ENCODE assay signal across 15 cellular contexts in the genomic region with DNA sequence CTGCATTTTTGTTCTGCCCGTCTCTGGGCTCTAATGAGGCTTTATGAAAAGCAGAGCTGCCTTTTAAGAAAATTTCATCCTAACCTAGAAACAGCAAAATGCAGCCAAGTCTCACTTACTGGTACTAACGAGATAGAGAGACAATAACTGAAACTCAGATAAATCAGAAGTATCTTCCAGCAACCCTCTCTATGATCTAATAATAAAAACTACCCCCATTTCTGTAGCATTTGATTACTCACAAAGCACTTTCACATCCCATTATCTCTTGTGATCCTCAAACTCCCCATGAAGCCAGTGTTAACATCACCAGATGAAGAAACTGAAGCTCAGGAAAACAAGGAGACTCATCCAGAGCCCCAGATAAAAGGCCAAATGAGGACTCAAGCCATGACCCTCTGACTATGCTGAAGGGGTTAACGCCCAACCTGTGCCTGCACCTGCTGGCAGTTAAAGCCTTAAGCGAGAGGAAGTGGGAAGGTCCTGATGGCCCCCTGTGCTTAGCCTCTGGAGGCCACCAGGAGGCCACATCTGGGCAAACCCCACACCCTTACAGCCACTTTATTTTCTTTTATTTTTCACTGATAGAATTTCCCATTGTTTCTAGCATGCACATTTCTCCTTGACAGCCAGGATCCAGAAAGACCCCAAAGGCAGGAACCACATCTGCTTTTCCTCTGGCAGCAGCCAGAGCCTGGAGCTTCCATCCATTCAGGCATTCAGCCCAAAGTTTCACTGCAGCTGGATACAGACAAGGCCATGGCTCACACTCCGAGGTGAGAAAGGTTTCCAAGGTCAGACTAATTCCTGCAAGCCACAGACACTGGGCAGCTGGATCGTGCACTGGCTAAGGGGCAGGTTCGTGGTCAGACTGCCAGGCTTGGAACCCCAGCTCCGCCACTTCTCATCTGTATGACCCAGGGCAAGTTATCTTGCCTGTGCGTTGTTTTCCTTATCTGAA. TPM values are rescaled to one million over a fixed set of nuclear protein-coding genes. Genes with fewer than 3 reads are reported as not detected.
DNase-seq lines count a peak whose midpoint lies in the region; ATAC-seq and TF ChIP-seq lines count a peak whose summit lies in the region.
"Had no signal": no experiment of that assay in that cellular context is flagged by ENCODE, and none has a peak within 500 bp of the region (broad histone marks: within the 10 kb centered on the region; RNA-seq: fewer than 3 reads in every experiment).

No MANE protein-coding gene starts in this region.

- no peaks in the 10 kb centered on the region for H3K4me1 ChIP-seq in mucosa of descending colon (ENCODE audit: low read depth)

- H3K4me3 ChIP-seq in brain microvascular endothelial cell (ENCODE audit: low read depth, low read length) (no peak overlapping the region), neural cell (ENCODE audit: low read length) (no peak overlapping the region), mucosa of descending colon (no peak overlapping the region)
- H3K4me3 ChIP-seq: PC-9 had no signal

- no peak overlapping the region for H2AFZ ChIP-seq in neural cell (ENCODE audit: low read depth, low read length)
- H2AFZ ChIP-seq: PC-9 had no signal

- no peak overlapping the region for H3K9ac ChIP-seq in neural cell (ENCODE audit: low read length)

- TF ChIP-seq RAD21 in neural cell (conservative IDR thresholded peaks at IDR 0.05), result no peak

- H3K27me3 ChIP-seq in brain microvascular endothelial cell (replicated peaks) (no peaks in the 10 kb centered on the region), neural cell (ENCODE audit: insufficient read depth, low read depth, low read length) (no peaks in the 10 kb centered on the region)

- ATAC-seq in GM19395 (IDR thresholded peaks at IDR 0.05; ENCODE audit: unreplicated experiment) (no peak), mucosa of descending colon (no peak)
- ATAC-seq: sciatic nerve; stimulated activated naive CD8-positive, alpha-beta T cell treated with anti-CD3 and anti-CD28 coated beads, Interleukin-15, amount 100 ng/mL, for 72 hours had no signal

- H3K27ac ChIP-seq in brain microvascular endothelial cell, result no peak overlapping the region
- no peak overlapping the region for H3K27ac ChIP-seq in neural cell (ENCODE audit: low read length)
- H3K27ac ChIP-seq: PC-9 had no signal

- H3K36me3 ChIP-seq in brain microvascular endothelial cell (replicated peaks) (no peaks in the 10 kb centered on the region), neural cell (ENCODE audit: insufficient read depth, low read length) (no peaks in the 10 kb centered on the region), mucosa of descending colon (ENCODE audit: low read depth) (no peaks in the 10 kb centered on the region)

- H3K9me2 ChIP-seq in neural cell (ENCODE audit: insufficient read depth, low read length), result no peaks in the 10 kb centered on the region

- no peaks in the 10 kb centered on the region for H4K20me1 ChIP-seq in neural cell (ENCODE audit: insufficient read depth)

- no peaks in the 10 kb centered on the region for H3K79me2 ChIP-seq in neural cell (replicated peaks; ENCODE audit: insufficient read depth, low read length)

- intact Hi-C loops in mucosa of descending colon (cut with DNase I, micrococcal nuclease), result no loop called here

- TF ChIP-seq CTCF in brain microvascular endothelial cell (IDR thresholded peaks at IDR 0.05; ENCODE audit: low read depth, low read length, missing control alignments), result peak; percentile 38
- TF ChIP-seq CTCF in neural cell (IDR thresholded peaks at IDR 0.05; ENCODE audit: poor library complexity, severe bottlenecking), result peak; percentile 22
- TF ChIP-seq CTCF in mucosa of descending colon (IDR thresholded peaks at IDR 0.05), result no peak

- in situ Hi-C loops in brain microvascular endothelial cell (cut with HindIII; ENCODE audit: low pct_ligation_motif_present, low sequenced_read_pairs), result no loop called here

- DNase-seq in Daoy (ENCODE audit: low read depth) (peak; percentile 16), M059J (ENCODE audit: low read depth) (peak; percentile 53), brain microvascular endothelial cell (no peak), inferior parietal cortex (ENCODE audit: extremely low spot score) (no peak), mucosa of descending colon (no peak)
- DNase-seq in activated T-cell treated with anti-CD3 and anti-CD28 coated beads, Interleukin-2, amount 50 U/mL, for 48 hours, result no peak
- DNase-seq: activated CD4-positive, alpha-beta T cell treated with anti-CD3 and anti-CD28 coated beads for 48 hours; CD4-positive, alpha-beta memory T cell; HCEC 1CT; islet precursor cell; PC-9; stimulated activated naive CD8-positive, alpha-beta T cell treated with anti-CD3 and anti-CD28 coated beads, Interleukin-15, amount 100 ng/mL, for 72 hours had no signal

- no peaks in the 10 kb centered on the region for H3F3A ChIP-seq in neural cell (ENCODE audit: insufficient read depth, low read length, poor library complexity, severe bottlenecking)

- TF ChIP-seq EP300 in neural cell (conservative IDR thresholded peaks at IDR 0.05; ENCODE audit: poor library complexity, severe bottlenecking), result no peak

- no peak overlapping the region for H3K4me2 ChIP-seq in neural cell (ENCODE audit: low read length)
- H3K4me2 ChIP-seq: PC-9 had no signal

- no peaks in the 10 kb centered on the region for H3K9me3 ChIP-seq in neural cell (ENCODE audit: low read length)
- no peaks in the 10 kb centered on the region for H3K9me3 ChIP-seq in mucosa of descending colon

TF ChIP-seq in neural cell, 6 proteins besides CTCF, POLR2A, EP300 and RAD21:
- TF ChIP-seq EZH2 (IDR thresholded peaks at IDR 0.05; ENCODE audit: borderline replicate concordance, insufficient read depth, low read length, poor library complexity, severe bottlenecking) (no peak), SMC3 (conservative IDR thresholded peaks at IDR 0.05; ENCODE audit: poor library complexity) (no peak), TAF1 (IDR thresholded peaks at IDR 0.05; ENCODE audit: low read depth) (no peak), POLR2AphosphoS5 (IDR thresholded peaks at IDR 0.05) (no peak), MXI1 (conservative IDR thresholded peaks at IDR 0.05; ENCODE audit: poor library complexity, severe bottlenecking) (no peak)
- TF ChIP-seq, protein P1, sequence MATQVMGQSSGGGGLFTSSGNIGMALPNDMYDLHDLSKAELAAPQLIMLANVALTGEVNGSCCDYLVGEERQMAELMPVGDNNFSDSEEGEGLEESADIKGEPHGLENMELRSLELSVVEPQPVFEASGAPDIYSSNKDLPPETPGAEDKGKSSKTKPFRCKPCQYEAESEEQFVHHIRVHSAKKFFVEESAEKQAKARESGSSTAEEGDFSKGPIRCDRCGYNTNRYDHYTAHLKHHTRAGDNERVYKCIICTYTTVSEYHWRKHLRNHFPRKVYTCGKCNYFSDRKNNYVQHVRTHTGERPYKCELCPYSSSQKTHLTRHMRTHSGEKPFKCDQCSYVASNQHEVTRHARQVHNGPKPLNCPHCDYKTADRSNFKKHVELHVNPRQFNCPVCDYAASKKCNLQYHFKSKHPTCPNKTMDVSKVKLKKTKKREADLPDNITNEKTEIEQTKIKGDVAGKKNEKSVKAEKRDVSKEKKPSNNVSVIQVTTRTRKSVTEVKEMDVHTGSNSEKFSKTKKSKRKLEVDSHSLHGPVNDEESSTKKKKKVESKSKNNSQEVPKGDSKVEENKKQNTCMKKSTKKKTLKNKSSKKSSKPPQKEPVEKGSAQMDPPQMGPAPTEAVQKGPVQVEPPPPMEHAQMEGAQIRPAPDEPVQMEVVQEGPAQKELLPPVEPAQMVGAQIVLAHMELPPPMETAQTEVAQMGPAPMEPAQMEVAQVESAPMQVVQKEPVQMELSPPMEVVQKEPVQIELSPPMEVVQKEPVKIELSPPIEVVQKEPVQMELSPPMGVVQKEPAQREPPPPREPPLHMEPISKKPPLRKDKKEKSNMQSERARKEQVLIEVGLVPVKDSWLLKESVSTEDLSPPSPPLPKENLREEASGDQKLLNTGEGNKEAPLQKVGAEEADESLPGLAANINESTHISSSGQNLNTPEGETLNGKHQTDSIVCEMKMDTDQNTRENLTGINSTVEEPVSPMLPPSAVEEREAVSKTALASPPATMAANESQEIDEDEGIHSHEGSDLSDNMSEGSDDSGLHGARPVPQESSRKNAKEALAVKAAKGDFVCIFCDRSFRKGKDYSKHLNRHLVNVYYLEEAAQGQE (IDR thresholded peaks at IDR 0.05; ENCODE audit: borderline replicate concordance), result no peak

RNA-seq across cellular contexts. Expression of a gene that starts 37.2 kb away (rescaled TPM):
- total RNA-seq in Daoy (2014; rRNA removed; shearing (Covaris generic)), result 43.5 and 61.0 TPM in 2 replicates
- 25.5 and 29.1 TPM in 2 replicates for total RNA-seq in M059J (2014; rRNA removed; shearing (Covaris generic))
- 30.9 and 33.6 TPM in 2 replicates for polyA plus RNA-seq in neural cell
- polyA minus RNA-seq in neural cell, result 60.6 and 106 TPM in 2 replicates
- total RNA-seq in mucosa of descending colon, result 10 to 100 TPM in 1 of 3 donors, 1 to 10 TPM in 2; 1.8 to 55.5 (median 7.9) TPM
- total RNA-seq: CD4-positive, alpha-beta memory T cell had no signal
- polyA plus RNA-seq: CD4-positive, alpha-beta memory T cell had no signal

Comparison
In these comparisons a context has a peak if more than half of its experiments do, and no peak if none do; other contexts are left out.
1. DNase-seq: peak in Daoy (single experiment) and M059J (single experiment); none in brain microvascular endothelial cell (single experiment), inferior parietal cortex (single experiment), activated T-cell treated with anti-CD3 and anti-CD28 coated beads, Interleukin-2, amount 50 U/mL, for 48 hours (0 of 2) and mucosa of descending colon (0 of 3).